2 cellular contexts compared by ENCODE assay signal in the genomic region with DNA sequence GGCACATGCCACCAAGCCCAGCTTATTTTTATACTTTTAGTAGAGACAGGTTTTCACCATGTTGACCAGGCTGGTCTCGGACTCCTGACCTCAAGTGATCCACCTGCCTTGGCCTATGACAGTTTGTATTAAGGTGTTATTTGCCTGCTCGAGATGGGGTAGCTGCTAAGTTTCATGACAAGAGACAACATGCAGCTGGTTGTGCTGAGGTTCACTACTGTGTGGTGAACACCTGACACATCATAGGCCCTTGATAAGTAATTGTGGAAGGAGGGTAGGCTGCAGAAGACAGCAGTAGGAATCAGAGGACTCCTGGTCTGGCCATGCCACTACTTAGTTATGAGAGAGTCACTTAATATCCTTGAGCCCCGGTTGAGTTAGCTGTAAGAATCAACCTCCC.
TF ChIP-seq lines count a peak whose summit lies in the region.

No MANE protein-coding gene starts in this region.

TF ChIP-seq in GM23338, 12 proteins besides CTCF, POLR2A, EP300 and RAD21 (continues in another document):
- TF ChIP-seq EZH2 (IDR thresholded peaks at IDR 0.05; ENCODE audit: low read depth, unreplicated experiment) = no peak
- TF ChIP-seq, protein P1, sequence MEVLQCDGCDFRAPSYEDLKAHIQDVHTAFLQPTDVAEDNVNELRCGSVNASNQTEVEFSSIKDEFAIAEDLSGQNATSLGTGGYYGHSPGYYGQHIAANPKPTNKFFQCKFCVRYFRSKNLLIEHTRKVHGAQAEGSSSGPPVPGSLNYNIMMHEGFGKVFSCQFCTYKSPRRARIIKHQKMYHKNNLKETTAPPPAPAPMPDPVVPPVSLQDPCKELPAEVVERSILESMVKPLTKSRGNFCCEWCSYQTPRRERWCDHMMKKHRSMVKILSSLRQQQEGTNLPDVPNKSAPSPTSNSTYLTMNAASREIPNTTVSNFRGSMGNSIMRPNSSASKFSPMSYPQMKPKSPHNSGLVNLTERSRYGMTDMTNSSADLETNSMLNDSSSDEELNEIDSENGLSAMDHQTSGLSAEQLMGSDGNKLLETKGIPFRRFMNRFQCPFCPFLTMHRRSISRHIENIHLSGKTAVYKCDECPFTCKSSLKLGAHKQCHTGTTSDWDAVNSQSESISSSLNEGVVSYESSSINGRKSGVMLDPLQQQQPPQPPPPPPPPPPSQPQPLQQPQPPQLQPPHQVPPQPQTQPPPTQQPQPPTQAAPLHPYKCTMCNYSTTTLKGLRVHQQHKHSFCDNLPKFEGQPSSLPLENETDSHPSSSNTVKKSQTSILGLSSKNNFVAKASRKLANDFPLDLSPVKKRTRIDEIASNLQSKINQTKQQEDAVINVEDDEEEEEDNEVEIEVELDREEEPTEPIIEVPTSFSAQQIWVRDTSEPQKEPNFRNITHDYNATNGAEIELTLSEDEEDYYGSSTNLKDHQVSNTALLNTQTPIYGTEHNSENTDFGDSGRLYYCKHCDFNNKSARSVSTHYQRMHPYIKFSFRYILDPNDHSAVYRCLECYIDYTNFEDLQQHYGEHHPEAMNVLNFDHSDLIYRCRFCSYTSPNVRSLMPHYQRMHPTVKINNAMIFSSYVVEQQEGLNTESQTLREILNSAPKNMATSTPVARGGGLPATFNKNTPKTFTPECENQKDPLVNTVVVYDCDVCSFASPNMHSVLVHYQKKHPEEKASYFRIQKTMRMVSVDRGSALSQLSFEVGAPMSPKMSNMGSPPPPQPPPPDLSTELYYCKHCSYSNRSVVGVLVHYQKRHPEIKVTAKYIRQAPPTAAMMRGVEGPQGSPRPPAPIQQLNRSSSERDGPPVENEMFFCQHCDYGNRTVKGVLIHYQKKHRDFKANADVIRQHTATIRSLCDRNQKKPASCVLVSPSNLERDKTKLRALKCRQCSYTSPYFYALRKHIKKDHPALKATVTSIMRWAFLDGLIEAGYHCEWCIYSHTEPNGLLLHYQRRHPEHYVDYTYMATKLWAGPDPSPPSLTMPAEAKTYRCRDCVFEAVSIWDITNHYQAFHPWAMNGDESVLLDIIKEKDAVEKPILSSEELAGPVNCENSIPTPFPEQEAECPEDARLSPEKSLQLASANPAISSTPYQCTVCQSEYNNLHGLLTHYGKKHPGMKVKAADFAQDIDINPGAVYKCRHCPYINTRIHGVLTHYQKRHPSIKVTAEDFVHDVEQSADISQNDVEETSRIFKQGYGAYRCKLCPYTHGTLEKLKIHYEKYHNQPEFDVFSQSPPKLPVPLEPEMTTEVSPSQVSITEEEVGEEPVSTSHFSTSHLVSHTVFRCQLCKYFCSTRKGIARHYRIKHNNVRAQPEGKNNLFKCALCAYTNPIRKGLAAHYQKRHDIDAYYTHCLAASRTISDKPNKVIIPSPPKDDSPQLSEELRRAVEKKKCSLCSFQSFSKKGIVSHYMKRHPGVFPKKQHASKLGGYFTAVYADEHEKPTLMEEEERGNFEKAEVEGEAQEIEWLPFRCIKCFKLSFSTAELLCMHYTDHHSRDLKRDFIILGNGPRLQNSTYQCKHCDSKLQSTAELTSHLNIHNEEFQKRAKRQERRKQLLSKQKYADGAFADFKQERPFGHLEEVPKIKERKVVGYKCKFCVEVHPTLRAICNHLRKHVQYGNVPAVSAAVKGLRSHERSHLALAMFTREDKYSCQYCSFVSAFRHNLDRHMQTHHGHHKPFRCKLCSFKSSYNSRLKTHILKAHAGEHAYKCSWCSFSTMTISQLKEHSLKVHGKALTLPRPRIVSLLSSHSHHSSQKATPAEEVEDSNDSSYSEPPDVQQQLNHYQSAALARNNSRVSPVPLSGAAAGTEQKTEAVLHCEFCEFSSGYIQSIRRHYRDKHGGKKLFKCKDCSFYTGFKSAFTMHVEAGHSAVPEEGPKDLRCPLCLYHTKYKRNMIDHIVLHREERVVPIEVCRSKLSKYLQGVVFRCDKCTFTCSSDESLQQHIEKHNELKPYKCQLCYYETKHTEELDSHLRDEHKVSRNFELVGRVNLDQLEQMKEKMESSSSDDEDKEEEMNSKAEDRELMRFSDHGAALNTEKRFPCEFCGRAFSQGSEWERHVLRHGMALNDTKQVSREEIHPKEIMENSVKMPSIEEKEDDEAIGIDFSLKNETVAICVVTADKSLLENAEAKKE (CRISPR knock-in tag; IDR thresholded peaks at IDR 0.05) = no peak
- TF ChIP-seq POLR2AphosphoS5 (IDR thresholded peaks at IDR 0.05; ENCODE audit: low read depth) = no peak
- TF ChIP-seq STAT1 (IDR thresholded peaks at IDR 0.05; ENCODE audit: unreplicated experiment) = no peak
- TF ChIP-seq CREB1 (CRISPR knock-in tag; IDR thresholded peaks at IDR 0.05; ENCODE audit: low read depth) = no peak
- TF ChIP-seq JUNB (IDR thresholded peaks at IDR 0.05; ENCODE audit: unreplicated experiment) = no peak
- no peak for TF ChIP-seq ZNF331 (CRISPR knock-in tag; IDR thresholded peaks at IDR 0.05; ENCODE audit: low read depth)
- TF ChIP-seq ZNF114 (CRISPR knock-in tag; IDR thresholded peaks at IDR 0.05) = no peak
- no peak for TF ChIP-seq NANOG (IDR thresholded peaks at IDR 0.05; ENCODE audit: borderline replicate concordance)
- TF ChIP-seq, protein P2, sequence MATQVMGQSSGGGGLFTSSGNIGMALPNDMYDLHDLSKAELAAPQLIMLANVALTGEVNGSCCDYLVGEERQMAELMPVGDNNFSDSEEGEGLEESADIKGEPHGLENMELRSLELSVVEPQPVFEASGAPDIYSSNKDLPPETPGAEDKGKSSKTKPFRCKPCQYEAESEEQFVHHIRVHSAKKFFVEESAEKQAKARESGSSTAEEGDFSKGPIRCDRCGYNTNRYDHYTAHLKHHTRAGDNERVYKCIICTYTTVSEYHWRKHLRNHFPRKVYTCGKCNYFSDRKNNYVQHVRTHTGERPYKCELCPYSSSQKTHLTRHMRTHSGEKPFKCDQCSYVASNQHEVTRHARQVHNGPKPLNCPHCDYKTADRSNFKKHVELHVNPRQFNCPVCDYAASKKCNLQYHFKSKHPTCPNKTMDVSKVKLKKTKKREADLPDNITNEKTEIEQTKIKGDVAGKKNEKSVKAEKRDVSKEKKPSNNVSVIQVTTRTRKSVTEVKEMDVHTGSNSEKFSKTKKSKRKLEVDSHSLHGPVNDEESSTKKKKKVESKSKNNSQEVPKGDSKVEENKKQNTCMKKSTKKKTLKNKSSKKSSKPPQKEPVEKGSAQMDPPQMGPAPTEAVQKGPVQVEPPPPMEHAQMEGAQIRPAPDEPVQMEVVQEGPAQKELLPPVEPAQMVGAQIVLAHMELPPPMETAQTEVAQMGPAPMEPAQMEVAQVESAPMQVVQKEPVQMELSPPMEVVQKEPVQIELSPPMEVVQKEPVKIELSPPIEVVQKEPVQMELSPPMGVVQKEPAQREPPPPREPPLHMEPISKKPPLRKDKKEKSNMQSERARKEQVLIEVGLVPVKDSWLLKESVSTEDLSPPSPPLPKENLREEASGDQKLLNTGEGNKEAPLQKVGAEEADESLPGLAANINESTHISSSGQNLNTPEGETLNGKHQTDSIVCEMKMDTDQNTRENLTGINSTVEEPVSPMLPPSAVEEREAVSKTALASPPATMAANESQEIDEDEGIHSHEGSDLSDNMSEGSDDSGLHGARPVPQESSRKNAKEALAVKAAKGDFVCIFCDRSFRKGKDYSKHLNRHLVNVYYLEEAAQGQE (IDR thresholded peaks at IDR 0.05; ENCODE audit: unreplicated experiment) = no peak
- TF ChIP-seq EZH2phosphoT487 (IDR thresholded peaks at IDR 0.05; ENCODE audit: unreplicated experiment) = no peak

TF ChIP-seq in H1, 55 proteins besides CTCF, POLR2A, EP300 and RAD21:
- TF ChIP-seq POLR2AphosphoS5 (IDR thresholded peaks at IDR 0.05; ENCODE audit: low read depth, low read length) (no peak), SUZ12 (IDR thresholded peaks at IDR 0.05; ENCODE audit: low read length) (no peak), YY1 (IDR thresholded peaks at IDR 0.05; ENCODE audit: low read depth, low read length) (no peak), KDM4A (IDR thresholded peaks at IDR 0.05; ENCODE audit: low read depth, low read length, severe bottlenecking) (no peak), HDAC2 (IDR thresholded peaks at IDR 0.05; ENCODE audit: borderline replicate concordance in 1 of 2, low read depth in 2 of 2, low read length in 2 of 2) (no peak), EGR1 (IDR thresholded peaks at IDR 0.05; ENCODE audit: borderline replicate concordance, low read depth, low read length) (no peak), SP2 (IDR thresholded peaks at IDR 0.05; ENCODE audit: low read length) (no peak), EZH2 (IDR thresholded peaks at IDR 0.05; ENCODE audit: low read depth, low read length, severe bottlenecking) (no peak), CBX8 (IDR thresholded peaks at IDR 0.05; ENCODE audit: borderline replicate concordance, low read depth, low read length) (no peak), BRCA1 (IDR thresholded peaks at IDR 0.05; ENCODE audit: low read depth, low read length) (no peak), JUN (IDR thresholded peaks at IDR 0.05; ENCODE audit: low read depth, low read length) (no peak), SIX5 (IDR thresholded peaks at IDR 0.05; ENCODE audit: low read depth, low read length) (no peak), SIN3A (conservative IDR thresholded peaks at IDR 0.05 in 1 of 2, IDR thresholded peaks at IDR 0.05 in 1 of 2; ENCODE audit: low read depth in 1 of 2, low read length in 2 of 2) (no peak), RBBP5 (IDR thresholded peaks at IDR 0.05; ENCODE audit: borderline replicate concordance, low read depth, low read length) (no peak), SAP30 (IDR thresholded peaks at IDR 0.05; ENCODE audit: insufficient read depth, insufficient replicate concordance, low read length) (no peak), RFX5 (IDR thresholded peaks at IDR 0.05; ENCODE audit: borderline replicate concordance, low read depth, low read length) (no peak), RXRA (IDR thresholded peaks at IDR 0.05; ENCODE audit: insufficient read depth, low read depth, low read length) (no peak)
- TF ChIP-seq, protein P3, sequence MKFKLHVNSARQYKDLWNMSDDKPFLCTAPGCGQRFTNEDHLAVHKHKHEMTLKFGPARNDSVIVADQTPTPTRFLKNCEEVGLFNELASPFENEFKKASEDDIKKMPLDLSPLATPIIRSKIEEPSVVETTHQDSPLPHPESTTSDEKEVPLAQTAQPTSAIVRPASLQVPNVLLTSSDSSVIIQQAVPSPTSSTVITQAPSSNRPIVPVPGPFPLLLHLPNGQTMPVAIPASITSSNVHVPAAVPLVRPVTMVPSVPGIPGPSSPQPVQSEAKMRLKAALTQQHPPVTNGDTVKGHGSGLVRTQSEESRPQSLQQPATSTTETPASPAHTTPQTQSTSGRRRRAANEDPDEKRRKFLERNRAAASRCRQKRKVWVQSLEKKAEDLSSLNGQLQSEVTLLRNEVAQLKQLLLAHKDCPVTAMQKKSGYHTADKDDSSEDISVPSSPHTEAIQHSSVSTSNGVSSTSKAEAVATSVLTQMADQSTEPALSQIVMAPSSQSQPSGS (IDR thresholded peaks at IDR 0.05; ENCODE audit: low read length) = no peak
- TF ChIP-seq, protein P4, sequence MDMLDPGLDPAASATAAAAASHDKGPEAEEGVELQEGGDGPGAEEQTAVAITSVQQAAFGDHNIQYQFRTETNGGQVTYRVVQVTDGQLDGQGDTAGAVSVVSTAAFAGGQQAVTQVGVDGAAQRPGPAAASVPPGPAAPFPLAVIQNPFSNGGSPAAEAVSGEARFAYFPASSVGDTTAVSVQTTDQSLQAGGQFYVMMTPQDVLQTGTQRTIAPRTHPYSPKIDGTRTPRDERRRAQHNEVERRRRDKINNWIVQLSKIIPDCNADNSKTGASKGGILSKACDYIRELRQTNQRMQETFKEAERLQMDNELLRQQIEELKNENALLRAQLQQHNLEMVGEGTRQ (IDR thresholded peaks at IDR 0.05; ENCODE audit: low read length) = no peak
